In genomic region chr2:96895709-96896651, GRCh38 we compare ENCODE assay signal across 8 cellular contexts. TPM values are rescaled to one million over a fixed set of nuclear protein-coding genes. Genes with fewer than 3 reads are reported as not detected.
DNase-seq lines count a peak whose midpoint lies in the region; ATAC-seq and TF ChIP-seq lines count a peak whose summit lies in the region.

No MANE protein-coding gene starts in this region.

- H3K9me3 Mint-ChIP-seq in natural killer cell, result no peaks in the 10 kb centered on the region

- H3K27me3 ChIP-seq in muscle layer of colon (ENCODE audit: control insufficient read depth in 1 of 2, insufficient read depth in 2 of 2, low read length in 2 of 2), result no peaks in the 10 kb centered on the region

- H3K36me3 Mint-ChIP-seq in natural killer cell, result no peaks in the 10 kb centered on the region

- H3K9me3 ChIP-seq in muscle layer of colon (ENCODE audit: low read length), result no peaks in the 10 kb centered on the region

- intact Hi-C loops in natural killer cell (cut with micrococcal nuclease), result no loop called here

- peak; percentile 60 for DNase-seq in COR-L47 (lab: John Stamatoyannopoulos, UW)
- peak; percentile 61 to 77 (median 72) for DNase-seq in NCI-H1417 (lab: John Stamatoyannopoulos, UW)
- DNase-seq in activated T-helper 1 cell treated with Interleukin-2 at 50 U/mL for 16 hours (ENCODE audit: low read depth), result peak; percentile 28
- no peak for DNase-seq in NCI-H526 treated with DMSO at 0.1 percent for 48 hours (lab: John Stamatoyannopoulos, UW)
- DNase-seq in natural killer cell, result no peak
- no peak for DNase-seq in SK-N-DZ (ENCODE audit: low spot score)

- no peak for TF ChIP-seq CTCF in natural killer cell (IDR thresholded peaks at IDR 0.05)

- H3K4me1 Mint-ChIP-seq in natural killer cell, result peaks cover 25 to 51% of the 10 kb centered on the region in 2 donors

- H3K4me3 ChIP-seq in muscle layer of colon (ENCODE audit: low read depth in 1 of 2, low read length in 2 of 2), result no peak overlapping the region

- H3K4me1 ChIP-seq in muscle layer of colon (ENCODE audit: insufficient read depth, low read length), result peaks cover 50% of the 10 kb centered on the region

- H3K4me3 Mint-ChIP-seq in natural killer cell, result no peak overlapping the region

- H3K36me3 ChIP-seq in muscle layer of colon (ENCODE audit: insufficient read depth, low read length), result no peaks in the 10 kb centered on the region

- ATAC-seq in GM18868 (IDR thresholded peaks at IDR 0.05; ENCODE audit: unreplicated experiment), result no peak
- ATAC-seq in natural killer cell, result no peak

- H3K27ac Mint-ChIP-seq in natural killer cell, result peak overlapping the region in 1 of 2 donors; percentile 52

- no peak overlapping the region for H3K9ac ChIP-seq in muscle layer of colon (ENCODE audit: low read length)

- H3K27ac ChIP-seq in muscle layer of colon (ENCODE audit: low read depth, low read length), result peak overlapping the region; percentile 62

- H3K27me3 Mint-ChIP-seq in natural killer cell (ENCODE audit: low read depth in 2 of 2), result peaks cover 0 to 3% of the 10 kb centered on the region in 2 donors

RNA-seq across cellular contexts. Expression of gene SEMA4C, which starts 26.1 kb away (rescaled TPM):
- 10 to 100 TPM; 51.8 to 78.1 (median 65.8) TPM for total RNA-seq in natural killer cell
- polyA plus RNA-seq in SK-N-DZ (2014; cell fraction: cytosol; rRNA removed), result 42.0 and 42.7 TPM in 2 replicates
- polyA plus RNA-seq in SK-N-DZ (2014; cell fraction: nucleus; rRNA removed), result 91.3 and 99.0 TPM in 2 replicates

RNA-seq across cellular contexts. Expression of gene ANKRD39, which starts 38.2 kb away (rescaled TPM):
- total RNA-seq in natural killer cell, result 10 to 100 TPM; 15.5 to 22.3 (median 21.6) TPM
- polyA plus RNA-seq in SK-N-DZ (2014; cell fraction: cytosol; rRNA removed), result 23.2 and 23.9 TPM in 2 replicates
- polyA plus RNA-seq in SK-N-DZ (2014; cell fraction: nucleus; rRNA removed), result 20.5 and 30.6 TPM in 2 replicates

RNA-seq across cellular contexts. Expression of gene ANKRD23, which starts 52.2 kb away (rescaled TPM):
- total RNA-seq in natural killer cell, result 10 to 100 TPM in 2 of 3 donors, 1 to 10 TPM in 1; 8.3 to 11.2 (median 10.1) TPM
- 2.1 and 3.1 TPM in 2 replicates for polyA plus RNA-seq in SK-N-DZ (2014; cell fraction: cytosol; rRNA removed)
- 14.5 and 26.4 TPM in 2 replicates for polyA plus RNA-seq in SK-N-DZ (2014; cell fraction: nucleus; rRNA removed)

Comparison
In these comparisons a context has a peak if more than half of its experiments do, and no peak if none do; other contexts are left out.
1. DNase-seq: peak in COR-L47 (single experiment), NCI-H1417 (3 of 3) and activated T-helper 1 cell treated with Interleukin-2 at 50 U/mL for 16 hours (single experiment); none in NCI-H526 treated with DMSO at 0.1 percent for 48 hours (single experiment), natural killer cell (single experiment) and SK-N-DZ (single experiment).